In the genomic region with DNA sequence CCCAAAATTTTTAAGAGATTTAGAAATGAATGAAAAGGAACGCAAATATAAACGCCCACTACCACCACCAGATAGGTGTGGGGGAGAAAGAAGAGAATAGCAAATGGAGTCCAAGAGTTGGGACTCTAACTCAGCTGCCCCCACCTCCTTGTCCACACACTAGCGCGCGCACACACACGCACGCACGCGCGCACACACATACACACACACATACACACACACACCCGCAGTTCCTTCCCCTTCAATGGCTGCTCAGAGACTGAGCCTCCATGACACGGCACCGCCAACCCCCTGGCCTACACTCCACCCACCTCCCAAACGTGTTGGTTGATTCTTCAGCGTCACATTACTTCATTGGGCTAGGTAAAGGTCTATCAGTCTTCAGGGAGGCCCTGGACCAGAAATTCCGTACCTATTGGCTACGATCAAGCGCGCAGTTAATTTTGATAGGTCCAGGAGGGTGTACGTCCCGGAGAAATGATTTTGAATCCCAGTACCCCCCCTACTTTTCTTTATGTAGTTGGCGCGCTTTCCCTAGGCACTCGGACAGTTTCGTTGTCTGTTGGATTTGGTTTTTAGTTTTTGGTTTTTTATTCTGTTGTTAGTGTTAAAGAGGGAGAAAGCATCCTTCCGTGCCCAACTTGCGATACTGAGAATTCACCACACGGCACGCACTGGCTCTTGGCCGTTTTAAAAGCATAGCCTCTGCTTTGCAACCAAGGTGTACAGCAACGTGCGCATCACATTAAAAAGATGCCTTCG, we compare ENCODE assay signal across 1 cellular context.
TF ChIP-seq lines count a peak whose summit lies in the region.

A gene (minus strand): TSS at position 261 of the 762 bp plus-strand sequence. CDS start 326 bp downstream, outside the sequence.

TF ChIP-seq in HepG2, 621 proteins besides CTCF, POLR2A, EP300 and RAD21 (continued from another document and continues in another):
- TF ChIP-seq, protein P1, sequence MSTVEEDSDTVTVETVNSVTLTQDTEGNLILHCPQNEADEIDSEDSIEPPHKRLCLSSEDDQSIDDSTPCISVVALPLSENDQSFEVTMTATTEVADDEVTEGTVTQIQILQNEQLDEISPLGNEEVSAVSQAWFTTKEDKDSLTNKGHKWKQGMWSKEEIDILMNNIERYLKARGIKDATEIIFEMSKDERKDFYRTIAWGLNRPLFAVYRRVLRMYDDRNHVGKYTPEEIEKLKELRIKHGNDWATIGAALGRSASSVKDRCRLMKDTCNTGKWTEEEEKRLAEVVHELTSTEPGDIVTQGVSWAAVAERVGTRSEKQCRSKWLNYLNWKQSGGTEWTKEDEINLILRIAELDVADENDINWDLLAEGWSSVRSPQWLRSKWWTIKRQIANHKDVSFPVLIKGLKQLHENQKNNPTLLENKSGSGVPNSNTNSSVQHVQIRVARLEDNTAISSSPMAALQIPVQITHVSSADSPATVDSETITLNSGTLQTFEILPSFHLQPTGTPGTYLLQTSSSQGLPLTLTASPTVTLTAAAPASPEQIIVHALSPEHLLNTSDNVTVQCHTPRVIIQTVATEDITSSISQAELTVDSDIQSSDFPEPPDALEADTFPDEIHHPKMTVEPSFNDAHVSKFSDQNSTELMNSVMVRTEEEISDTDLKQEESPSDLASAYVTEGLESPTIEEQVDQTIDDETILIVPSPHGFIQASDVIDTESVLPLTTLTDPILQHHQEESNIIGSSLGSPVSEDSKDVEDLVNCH (CRISPR knock-in tag; IDR thresholded peaks at IDR 0.05): no peak
- peak; percentile 75; the same call in 1 of the 2 replicates for TF ChIP-seq MYC (CRISPR knock-in tag; IDR thresholded peaks at IDR 0.05; ENCODE audit: borderline replicate concordance)
- TF ChIP-seq FIP1L1 (IDR thresholded peaks at IDR 0.05; ENCODE audit: borderline replicate concordance, insufficient read depth, low read depth, low read length): no peak
- TF ChIP-seq, protein P2, sequence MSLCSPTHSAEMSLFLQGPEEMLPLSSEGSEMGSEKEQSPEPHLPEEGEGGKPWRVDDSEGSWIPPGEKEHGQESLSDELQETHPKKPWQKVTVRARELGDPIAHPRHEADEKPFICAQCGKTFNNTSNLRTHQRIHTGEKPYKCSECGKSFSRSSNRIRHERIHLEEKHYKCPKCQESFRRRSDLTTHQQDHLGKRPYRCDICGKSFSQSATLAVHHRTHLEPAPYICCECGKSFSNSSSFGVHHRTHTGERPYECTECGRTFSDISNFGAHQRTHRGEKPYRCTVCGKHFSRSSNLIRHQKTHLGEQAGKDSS (CRISPR knock-in tag; IDR thresholded peaks at IDR 0.05; ENCODE audit: borderline replicate concordance, low read depth): peak; percentile 87
- TF ChIP-seq TCF7L2 (IDR thresholded peaks at IDR 0.05; ENCODE audit: low read depth, low read length): no peak
- TF ChIP-seq ZNF484 (CRISPR knock-in tag; IDR thresholded peaks at IDR 0.05; ENCODE audit: borderline replicate concordance, low read depth): no peak
- TF ChIP-seq, protein P3, sequence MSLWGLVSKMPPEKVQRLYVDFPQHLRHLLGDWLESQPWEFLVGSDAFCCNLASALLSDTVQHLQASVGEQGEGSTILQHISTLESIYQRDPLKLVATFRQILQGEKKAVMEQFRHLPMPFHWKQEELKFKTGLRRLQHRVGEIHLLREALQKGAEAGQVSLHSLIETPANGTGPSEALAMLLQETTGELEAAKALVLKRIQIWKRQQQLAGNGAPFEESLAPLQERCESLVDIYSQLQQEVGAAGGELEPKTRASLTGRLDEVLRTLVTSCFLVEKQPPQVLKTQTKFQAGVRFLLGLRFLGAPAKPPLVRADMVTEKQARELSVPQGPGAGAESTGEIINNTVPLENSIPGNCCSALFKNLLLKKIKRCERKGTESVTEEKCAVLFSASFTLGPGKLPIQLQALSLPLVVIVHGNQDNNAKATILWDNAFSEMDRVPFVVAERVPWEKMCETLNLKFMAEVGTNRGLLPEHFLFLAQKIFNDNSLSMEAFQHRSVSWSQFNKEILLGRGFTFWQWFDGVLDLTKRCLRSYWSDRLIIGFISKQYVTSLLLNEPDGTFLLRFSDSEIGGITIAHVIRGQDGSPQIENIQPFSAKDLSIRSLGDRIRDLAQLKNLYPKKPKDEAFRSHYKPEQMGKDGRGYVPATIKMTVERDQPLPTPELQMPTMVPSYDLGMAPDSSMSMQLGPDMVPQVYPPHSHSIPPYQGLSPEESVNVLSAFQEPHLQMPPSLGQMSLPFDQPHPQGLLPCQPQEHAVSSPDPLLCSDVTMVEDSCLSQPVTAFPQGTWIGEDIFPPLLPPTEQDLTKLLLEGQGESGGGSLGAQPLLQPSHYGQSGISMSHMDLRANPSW (CRISPR knock-in tag; IDR thresholded peaks at IDR 0.05; ENCODE audit: borderline replicate concordance): peak; percentile 66; the same call in 1 of the 2 replicates
- no peak for TF ChIP-seq ZNF33A (CRISPR knock-in tag; IDR thresholded peaks at IDR 0.05; ENCODE audit: borderline replicate concordance)
- TF ChIP-seq ZNF674 (CRISPR knock-in tag; IDR thresholded peaks at IDR 0.05; ENCODE audit: low read depth): no peak
- no peak for TF ChIP-seq ZNF629 (CRISPR knock-in tag; conservative IDR thresholded peaks at IDR 0.05)
- TF ChIP-seq, protein P4, sequence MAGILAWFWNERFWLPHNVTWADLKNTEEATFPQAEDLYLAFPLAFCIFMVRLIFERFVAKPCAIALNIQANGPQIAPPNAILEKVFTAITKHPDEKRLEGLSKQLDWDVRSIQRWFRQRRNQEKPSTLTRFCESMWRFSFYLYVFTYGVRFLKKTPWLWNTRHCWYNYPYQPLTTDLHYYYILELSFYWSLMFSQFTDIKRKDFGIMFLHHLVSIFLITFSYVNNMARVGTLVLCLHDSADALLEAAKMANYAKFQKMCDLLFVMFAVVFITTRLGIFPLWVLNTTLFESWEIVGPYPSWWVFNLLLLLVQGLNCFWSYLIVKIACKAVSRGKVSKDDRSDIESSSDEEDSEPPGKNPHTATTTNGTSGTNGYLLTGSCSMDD (CRISPR knock-in tag; IDR thresholded peaks at IDR 0.05): no peak
- TF ChIP-seq RAD51 (IDR thresholded peaks at IDR 0.05; ENCODE audit: borderline replicate concordance): 0 out of 2 replicates have a peak, but pooled peaks have one; percentile 3
- no peak for TF ChIP-seq ZNF577 (CRISPR knock-in tag; IDR thresholded peaks at IDR 0.05; ENCODE audit: borderline replicate concordance, low read depth)
- no peak for TF ChIP-seq NONO (IDR thresholded peaks at IDR 0.05)
- peak; percentile 93 for TF ChIP-seq NONO (CRISPR knock-in tag; conservative IDR thresholded peaks at IDR 0.05)
- peak; percentile 75 for TF ChIP-seq FOXA3 (CRISPR knock-in tag; IDR thresholded peaks at IDR 0.05)
- TF ChIP-seq ZNF768 (CRISPR knock-in tag; IDR thresholded peaks at IDR 0.05): peak; percentile 52; the same call in 1 of the 2 replicates
- TF ChIP-seq, protein P5, sequence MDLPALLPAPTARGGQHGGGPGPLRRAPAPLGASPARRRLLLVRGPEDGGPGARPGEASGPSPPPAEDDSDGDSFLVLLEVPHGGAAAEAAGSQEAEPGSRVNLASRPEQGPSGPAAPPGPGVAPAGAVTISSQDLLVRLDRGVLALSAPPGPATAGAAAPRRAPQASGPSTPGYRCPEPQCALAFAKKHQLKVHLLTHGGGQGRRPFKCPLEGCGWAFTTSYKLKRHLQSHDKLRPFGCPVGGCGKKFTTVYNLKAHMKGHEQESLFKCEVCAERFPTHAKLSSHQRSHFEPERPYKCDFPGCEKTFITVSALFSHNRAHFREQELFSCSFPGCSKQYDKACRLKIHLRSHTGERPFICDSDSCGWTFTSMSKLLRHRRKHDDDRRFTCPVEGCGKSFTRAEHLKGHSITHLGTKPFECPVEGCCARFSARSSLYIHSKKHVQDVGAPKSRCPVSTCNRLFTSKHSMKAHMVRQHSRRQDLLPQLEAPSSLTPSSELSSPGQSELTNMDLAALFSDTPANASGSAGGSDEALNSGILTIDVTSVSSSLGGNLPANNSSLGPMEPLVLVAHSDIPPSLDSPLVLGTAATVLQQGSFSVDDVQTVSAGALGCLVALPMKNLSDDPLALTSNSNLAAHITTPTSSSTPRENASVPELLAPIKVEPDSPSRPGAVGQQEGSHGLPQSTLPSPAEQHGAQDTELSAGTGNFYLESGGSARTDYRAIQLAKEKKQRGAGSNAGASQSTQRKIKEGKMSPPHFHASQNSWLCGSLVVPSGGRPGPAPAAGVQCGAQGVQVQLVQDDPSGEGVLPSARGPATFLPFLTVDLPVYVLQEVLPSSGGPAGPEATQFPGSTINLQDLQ (CRISPR knock-in tag; IDR thresholded peaks at IDR 0.05): no peak
- TF ChIP-seq ZNF501 (CRISPR knock-in tag; IDR thresholded peaks at IDR 0.05): no peak; the same call in 1 of the 2 replicates
- TF ChIP-seq, protein P6, sequence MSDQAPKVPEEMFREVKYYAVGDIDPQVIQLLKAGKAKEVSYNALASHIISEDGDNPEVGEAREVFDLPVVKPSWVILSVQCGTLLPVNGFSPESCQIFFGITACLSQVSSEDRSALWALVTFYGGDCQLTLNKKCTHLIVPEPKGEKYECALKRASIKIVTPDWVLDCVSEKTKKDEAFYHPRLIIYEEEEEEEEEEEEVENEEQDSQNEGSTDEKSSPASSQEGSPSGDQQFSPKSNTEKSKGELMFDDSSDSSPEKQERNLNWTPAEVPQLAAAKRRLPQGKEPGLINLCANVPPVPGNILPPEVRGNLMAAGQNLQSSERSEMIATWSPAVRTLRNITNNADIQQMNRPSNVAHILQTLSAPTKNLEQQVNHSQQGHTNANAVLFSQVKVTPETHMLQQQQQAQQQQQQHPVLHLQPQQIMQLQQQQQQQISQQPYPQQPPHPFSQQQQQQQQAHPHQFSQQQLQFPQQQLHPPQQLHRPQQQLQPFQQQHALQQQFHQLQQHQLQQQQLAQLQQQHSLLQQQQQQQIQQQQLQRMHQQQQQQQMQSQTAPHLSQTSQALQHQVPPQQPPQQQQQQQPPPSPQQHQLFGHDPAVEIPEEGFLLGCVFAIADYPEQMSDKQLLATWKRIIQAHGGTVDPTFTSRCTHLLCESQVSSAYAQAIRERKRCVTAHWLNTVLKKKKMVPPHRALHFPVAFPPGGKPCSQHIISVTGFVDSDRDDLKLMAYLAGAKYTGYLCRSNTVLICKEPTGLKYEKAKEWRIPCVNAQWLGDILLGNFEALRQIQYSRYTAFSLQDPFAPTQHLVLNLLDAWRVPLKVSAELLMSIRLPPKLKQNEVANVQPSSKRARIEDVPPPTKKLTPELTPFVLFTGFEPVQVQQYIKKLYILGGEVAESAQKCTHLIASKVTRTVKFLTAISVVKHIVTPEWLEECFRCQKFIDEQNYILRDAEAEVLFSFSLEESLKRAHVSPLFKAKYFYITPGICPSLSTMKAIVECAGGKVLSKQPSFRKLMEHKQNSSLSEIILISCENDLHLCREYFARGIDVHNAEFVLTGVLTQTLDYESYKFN (CRISPR knock-in tag; conservative IDR thresholded peaks at IDR 0.05): peak; percentile 57
- TF ChIP-seq GATAD1 (CRISPR knock-in tag; IDR thresholded peaks at IDR 0.05): peak; percentile 70
- peak; percentile 95 for TF ChIP-seq HOXA3 (CRISPR knock-in tag; IDR thresholded peaks at IDR 0.05)
- TF ChIP-seq ZBTB3 (CRISPR knock-in tag; IDR thresholded peaks at IDR 0.05; ENCODE audit: borderline replicate concordance, low read depth): peak; percentile 80
- no peak for TF ChIP-seq ZNF136 (CRISPR knock-in tag; IDR thresholded peaks at IDR 0.05; ENCODE audit: low read depth)
- TF ChIP-seq, protein P7, sequence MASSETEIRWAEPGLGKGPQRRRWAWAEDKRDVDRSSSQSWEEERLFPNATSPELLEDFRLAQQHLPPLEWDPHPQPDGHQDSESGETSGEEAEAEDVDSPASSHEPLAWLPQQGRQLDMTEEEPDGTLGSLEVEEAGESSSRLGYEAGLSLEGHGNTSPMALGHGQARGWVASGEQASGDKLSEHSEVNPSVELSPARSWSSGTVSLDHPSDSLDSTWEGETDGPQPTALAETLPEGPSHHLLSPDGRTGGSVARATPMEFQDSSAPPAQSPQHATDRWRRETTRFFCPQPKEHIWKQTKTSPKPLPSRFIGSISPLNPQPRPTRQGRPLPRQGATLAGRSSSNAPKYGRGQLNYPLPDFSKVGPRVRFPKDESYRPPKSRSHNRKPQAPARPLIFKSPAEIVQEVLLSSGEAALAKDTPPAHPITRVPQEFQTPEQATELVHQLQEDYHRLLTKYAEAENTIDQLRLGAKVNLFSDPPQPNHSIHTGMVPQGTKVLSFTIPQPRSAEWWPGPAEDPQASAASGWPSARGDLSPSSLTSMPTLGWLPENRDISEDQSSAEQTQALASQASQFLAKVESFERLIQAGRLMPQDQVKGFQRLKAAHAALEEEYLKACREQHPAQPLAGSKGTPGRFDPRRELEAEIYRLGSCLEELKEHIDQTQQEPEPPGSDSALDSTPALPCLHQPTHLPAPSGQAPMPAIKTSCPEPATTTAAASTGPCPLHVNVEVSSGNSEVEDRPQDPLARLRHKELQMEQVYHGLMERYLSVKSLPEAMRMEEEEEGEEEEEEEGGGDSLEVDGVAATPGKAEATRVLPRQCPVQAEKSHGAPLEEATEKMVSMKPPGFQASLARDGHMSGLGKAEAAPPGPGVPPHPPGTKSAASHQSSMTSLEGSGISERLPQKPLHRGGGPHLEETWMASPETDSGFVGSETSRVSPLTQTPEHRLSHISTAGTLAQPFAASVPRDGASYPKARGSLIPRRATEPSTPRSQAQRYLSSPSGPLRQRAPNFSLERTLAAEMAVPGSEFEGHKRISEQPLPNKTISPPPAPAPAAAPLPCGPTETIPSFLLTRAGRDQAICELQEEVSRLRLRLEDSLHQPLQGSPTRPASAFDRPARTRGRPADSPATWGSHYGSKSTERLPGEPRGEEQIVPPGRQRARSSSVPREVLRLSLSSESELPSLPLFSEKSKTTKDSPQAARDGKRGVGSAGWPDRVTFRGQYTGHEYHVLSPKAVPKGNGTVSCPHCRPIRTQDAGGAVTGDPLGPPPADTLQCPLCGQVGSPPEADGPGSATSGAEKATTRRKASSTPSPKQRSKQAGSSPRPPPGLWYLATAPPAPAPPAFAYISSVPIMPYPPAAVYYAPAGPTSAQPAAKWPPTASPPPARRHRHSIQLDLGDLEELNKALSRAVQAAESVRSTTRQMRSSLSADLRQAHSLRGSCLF (CRISPR knock-in tag; IDR thresholded peaks at IDR 0.05; ENCODE audit: borderline replicate concordance): 0 out of 2 replicates have a peak, but pooled peaks have one; percentile 49
- TF ChIP-seq FOXK2 (IDR thresholded peaks at IDR 0.05): peak; percentile 63; the same call in 1 of the 2 replicates
- TF ChIP-seq ZNF562 (CRISPR knock-in tag; IDR thresholded peaks at IDR 0.05; ENCODE audit: borderline replicate concordance): 0 out of 2 replicates have a peak, but pooled peaks have one; percentile 22
- peak; percentile 60; the same call in 1 of the 2 replicates for TF ChIP-seq RFX5 (IDR thresholded peaks at IDR 0.05; ENCODE audit: low read depth, low read length)
- no peak for TF ChIP-seq ZNF260 (CRISPR knock-in tag; IDR thresholded peaks at IDR 0.05; ENCODE audit: borderline replicate concordance, low read depth)
- TF ChIP-seq DPF2 (CRISPR knock-in tag; IDR thresholded peaks at IDR 0.05; ENCODE audit: borderline replicate concordance, low read depth): no peak
- no peak for TF ChIP-seq EHMT2 (IDR thresholded peaks at IDR 0.05; ENCODE audit: borderline replicate concordance, low read depth, low read length)
- TF ChIP-seq JARID2 (CRISPR knock-in tag; IDR thresholded peaks at IDR 0.05; ENCODE audit: insufficient replicate concordance): no peak
- TF ChIP-seq, protein P8, sequence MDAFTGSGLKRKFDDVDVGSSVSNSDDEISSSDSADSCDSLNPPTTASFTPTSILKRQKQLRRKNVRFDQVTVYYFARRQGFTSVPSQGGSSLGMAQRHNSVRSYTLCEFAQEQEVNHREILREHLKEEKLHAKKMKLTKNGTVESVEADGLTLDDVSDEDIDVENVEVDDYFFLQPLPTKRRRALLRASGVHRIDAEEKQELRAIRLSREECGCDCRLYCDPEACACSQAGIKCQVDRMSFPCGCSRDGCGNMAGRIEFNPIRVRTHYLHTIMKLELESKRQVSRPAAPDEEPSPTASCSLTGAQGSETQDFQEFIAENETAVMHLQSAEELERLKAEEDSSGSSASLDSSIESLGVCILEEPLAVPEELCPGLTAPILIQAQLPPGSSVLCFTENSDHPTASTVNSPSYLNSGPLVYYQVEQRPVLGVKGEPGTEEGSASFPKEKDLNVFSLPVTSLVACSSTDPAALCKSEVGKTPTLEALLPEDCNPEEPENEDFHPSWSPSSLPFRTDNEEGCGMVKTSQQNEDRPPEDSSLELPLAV (CRISPR knock-in tag; conservative IDR thresholded peaks at IDR 0.05; ENCODE audit: low read depth): peak; percentile 64; the same call in 1 of the 2 replicates
